Comparison of ENCODE assay signal across 1 cellular context in the genomic region with DNA sequence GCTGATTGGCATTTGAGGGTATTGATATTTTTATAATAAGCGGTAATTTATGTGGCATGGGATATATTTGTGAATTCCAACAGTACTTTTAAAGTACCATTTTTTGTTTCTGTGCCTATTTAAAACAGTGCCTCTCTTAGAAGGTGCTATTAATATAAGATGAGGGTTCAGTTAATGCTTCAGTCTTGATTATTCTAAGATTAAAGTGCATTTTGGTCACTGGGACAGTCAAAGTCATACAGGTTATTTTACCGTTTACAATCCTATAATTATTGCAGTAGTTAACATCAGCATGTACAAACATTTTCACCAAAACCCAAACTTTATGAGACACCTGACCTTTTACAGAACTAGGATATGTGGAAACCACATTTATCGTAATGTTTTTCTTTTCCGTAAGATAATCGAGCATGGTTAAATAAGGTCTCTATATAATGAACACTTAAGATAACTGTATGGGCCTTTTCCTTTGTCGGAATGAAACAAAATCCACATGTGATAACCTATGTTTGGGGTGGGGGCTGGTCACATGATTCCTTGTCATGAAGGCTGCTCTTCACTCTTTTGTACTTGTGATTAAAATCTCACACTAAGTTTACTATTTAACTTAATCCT.
A peak's percentile ranks its signal among the peaks of the same experiment; 100 is the strongest.
TF ChIP-seq lines count a peak whose summit lies in the region.

No MANE protein-coding gene starts in this region.

TF ChIP-seq in HEK293, 187 proteins besides CTCF, POLR2A, EP300 and RAD21 (continued from another document):
- TF ChIP-seq ZNF843 (tag by site-specific recombination; IDR thresholded peaks at IDR 0.05) (peak; percentile 68), ZNF311 (tag by site-specific recombination; IDR thresholded peaks at IDR 0.05; ENCODE audit: borderline replicate concordance) (no peak), ZNF138 (tag by site-specific recombination; IDR thresholded peaks at IDR 0.05; ENCODE audit: borderline replicate concordance) (no peak), TRIM28 (IDR thresholded peaks at IDR 0.05; ENCODE audit: borderline replicate concordance, low read length) (no peak), SCRT1 (tag by site-specific recombination; IDR thresholded peaks at IDR 0.05; ENCODE audit: borderline replicate concordance) (0 out of 2 replicates have a peak, but pooled peaks have one; percentile 27), ZNF658 (tag by site-specific recombination; IDR thresholded peaks at IDR 0.05) (no peak)
